In genomic region chr2:196927318-196928225, GRCh38 we compare ENCODE assay signal across 8 cellular contexts. TPM values are rescaled to one million over a fixed set of nuclear protein-coding genes. Genes with fewer than 3 reads are reported as not detected.
DNase-seq lines count a peak whose midpoint lies in the region; ATAC-seq and TF ChIP-seq lines count a peak whose summit lies in the region.

No MANE protein-coding gene starts in this region.

- no peaks in the 10 kb centered on the region for H3K27me3 Mint-ChIP-seq in activated T-cell treated with anti-CD3 and anti-CD28 coated beads, Interleukin-2, amount 50 U/mL, for 24 hours

- no peaks in the 10 kb centered on the region for H3K9me3 Mint-ChIP-seq in activated T-cell treated with anti-CD3 and anti-CD28 coated beads, Interleukin-2, amount 50 U/mL, for 24 hours

- H3K4me1 ChIP-seq in neutrophil (ENCODE audit: control insufficient read depth in 1 of 2, insufficient read depth in 1 of 2, low read depth in 1 of 2, low read length in 1 of 2) (peaks cover 18 to 22% of the 10 kb centered on the region in 2 experiments), urinary bladder (ENCODE audit: insufficient read depth) (no peaks in the 10 kb centered on the region)

- no peaks in the 10 kb centered on the region for H3K9me3 ChIP-seq in neutrophil

- peak overlapping the region; percentile 95 for H3K4me3 Mint-ChIP-seq in activated T-cell treated with anti-CD3 and anti-CD28 coated beads, Interleukin-2, amount 50 U/mL, for 24 hours

- H3K27ac ChIP-seq in C4-2B, result peak overlapping the region; percentile 62
- H3K27ac ChIP-seq in neutrophil, result peak overlapping the region; percentile 62
- peak overlapping the region; percentile 96 for H3K27ac ChIP-seq in urinary bladder (ENCODE audit: low read depth)

- DNase-seq in NCI-H69 (lab: John Stamatoyannopoulos, UW) (peak; percentile 75), fibroblast of mammary gland (ENCODE audit: low read depth) (peak; percentile 87)
- DNase-seq in activated T-cell treated with anti-CD3 and anti-CD28 coated beads, Interleukin-2, amount 50 U/mL, for 24 hours, result peak; percentile 56

- TF ChIP-seq CTCF in C4-2B (conservative IDR thresholded peaks at IDR 0.05) (no peak), fibroblast of mammary gland (conservative IDR thresholded peaks at IDR 0.05; ENCODE audit: control insufficient read depth, insufficient read depth, low read depth, low read length) (no peak), neutrophil (IDR thresholded peaks at IDR 0.05) (no peak)

- H3K36me3 Mint-ChIP-seq in activated T-cell treated with anti-CD3 and anti-CD28 coated beads, Interleukin-2, amount 50 U/mL, for 24 hours (ENCODE audit: low read depth), result peaks cover 20% of the 10 kb centered on the region

- peaks cover 38% of the 10 kb centered on the region for H3K4me1 Mint-ChIP-seq in activated T-cell treated with anti-CD3 and anti-CD28 coated beads, Interleukin-2, amount 50 U/mL, for 24 hours (ENCODE audit: low read depth)

- ATAC-seq in GM21528 (IDR thresholded peaks at IDR 0.05; ENCODE audit: low FRiP score, unreplicated experiment) (peak; percentile 14), HG02852 (IDR thresholded peaks at IDR 0.05; ENCODE audit: unreplicated experiment) (no peak)

- peaks cover 44% of the 10 kb centered on the region for H3K27me3 ChIP-seq in neutrophil

- H3K36me3 ChIP-seq in neutrophil (no peaks in the 10 kb centered on the region), urinary bladder (ENCODE audit: insufficient read depth) (no peaks in the 10 kb centered on the region)

- 7% methylated on average over 23 of the region's 23 CpGs for WGBS in urinary bladder

- H3K4me3 ChIP-seq in fibroblast of mammary gland (ENCODE audit: control insufficient read depth, low read depth, low read length) (peak overlapping the region; percentile 66), neutrophil (ENCODE audit: low read depth in 1 of 2, low read length in 1 of 2) (peak overlapping the region; percentile 81 to 86), urinary bladder (ENCODE audit: low read depth, low read length) (peak overlapping the region; percentile 61)

- peak overlapping the region; percentile 99 for H3K27ac Mint-ChIP-seq in activated T-cell treated with anti-CD3 and anti-CD28 coated beads, Interleukin-2, amount 50 U/mL, for 24 hours

RNA-seq across cellular contexts. Expression of gene PGAP1, which starts 1.1 kb away (rescaled TPM):
- total RNA-seq in urinary bladder, result 72.5 TPM
- polyA plus RNA-seq in urinary bladder, result 3.2 TPM
